In genomic region chrX:128816919-128817318, GRCh38 we compare ENCODE assay signal across 2 cellular contexts.
TF ChIP-seq lines count a peak whose summit lies in the region.

No MANE protein-coding gene starts in this region.

TF ChIP-seq in A549, 52 proteins besides CTCF, POLR2A, EP300 and RAD21:
- no peak for TF ChIP-seq CEBPB (IDR thresholded peaks at IDR 0.05)
- TF ChIP-seq ZNF302 (CRISPR knock-in tag; IDR thresholded peaks at IDR 0.05): no peak
- TF ChIP-seq ZC3H11A (IDR thresholded peaks at IDR 0.05): no peak
- no peak for TF ChIP-seq ATOH8 (CRISPR knock-in tag; IDR thresholded peaks at IDR 0.05; ENCODE audit: low read depth)
- no peak for TF ChIP-seq TFCP2L1 (CRISPR knock-in tag; IDR thresholded peaks at IDR 0.05)
- TF ChIP-seq CBX8 (IDR thresholded peaks at IDR 0.05): no peak
- TF ChIP-seq MAZ (IDR thresholded peaks at IDR 0.05; ENCODE audit: borderline replicate concordance, low read depth, low read length): no peak
- no peak for TF ChIP-seq HEYL (CRISPR knock-in tag; IDR thresholded peaks at IDR 0.05)
- TF ChIP-seq FOXS1 (CRISPR knock-in tag; IDR thresholded peaks at IDR 0.05): no peak
- no peak for TF ChIP-seq RARB (CRISPR knock-in tag; IDR thresholded peaks at IDR 0.05)
- TF ChIP-seq ZFP36 (IDR thresholded peaks at IDR 0.05; ENCODE audit: borderline replicate concordance, partially characterized antibody): no peak
- no peak for TF ChIP-seq HOXA7 (CRISPR knock-in tag; IDR thresholded peaks at IDR 0.05)
- no peak for TF ChIP-seq MAFK (IDR thresholded peaks at IDR 0.05; ENCODE audit: partially characterized antibody)
- no peak for TF ChIP-seq JUN (IDR thresholded peaks at IDR 0.05)
- no peak for TF ChIP-seq RFX5 (IDR thresholded peaks at IDR 0.05)
- TF ChIP-seq RNF2 (IDR thresholded peaks at IDR 0.05; ENCODE audit: borderline replicate concordance, low read depth): no peak

TF ChIP-seq in H1, 55 proteins besides CTCF, POLR2A, EP300 and RAD21:
- TF ChIP-seq CTBP2 (IDR thresholded peaks at IDR 0.05; ENCODE audit: borderline replicate concordance, insufficient read depth, insufficient read length, low read length) (no peak), KDM1A (IDR thresholded peaks at IDR 0.05; ENCODE audit: borderline replicate concordance, low read length) (no peak), BRCA1 (IDR thresholded peaks at IDR 0.05; ENCODE audit: low read depth, low read length) (no peak), SP2 (IDR thresholded peaks at IDR 0.05; ENCODE audit: low read length) (no peak), ASH2L (IDR thresholded peaks at IDR 0.05; ENCODE audit: low read length) (no peak), YY1 (IDR thresholded peaks at IDR 0.05; ENCODE audit: low read depth, low read length) (no peak), CHD1 (IDR thresholded peaks at IDR 0.05; ENCODE audit: low read depth, low read length) (no peak), MAX (IDR thresholded peaks at IDR 0.05) (no peak), SUZ12 (IDR thresholded peaks at IDR 0.05; ENCODE audit: low read length) (no peak)
